In the genomic region with DNA sequence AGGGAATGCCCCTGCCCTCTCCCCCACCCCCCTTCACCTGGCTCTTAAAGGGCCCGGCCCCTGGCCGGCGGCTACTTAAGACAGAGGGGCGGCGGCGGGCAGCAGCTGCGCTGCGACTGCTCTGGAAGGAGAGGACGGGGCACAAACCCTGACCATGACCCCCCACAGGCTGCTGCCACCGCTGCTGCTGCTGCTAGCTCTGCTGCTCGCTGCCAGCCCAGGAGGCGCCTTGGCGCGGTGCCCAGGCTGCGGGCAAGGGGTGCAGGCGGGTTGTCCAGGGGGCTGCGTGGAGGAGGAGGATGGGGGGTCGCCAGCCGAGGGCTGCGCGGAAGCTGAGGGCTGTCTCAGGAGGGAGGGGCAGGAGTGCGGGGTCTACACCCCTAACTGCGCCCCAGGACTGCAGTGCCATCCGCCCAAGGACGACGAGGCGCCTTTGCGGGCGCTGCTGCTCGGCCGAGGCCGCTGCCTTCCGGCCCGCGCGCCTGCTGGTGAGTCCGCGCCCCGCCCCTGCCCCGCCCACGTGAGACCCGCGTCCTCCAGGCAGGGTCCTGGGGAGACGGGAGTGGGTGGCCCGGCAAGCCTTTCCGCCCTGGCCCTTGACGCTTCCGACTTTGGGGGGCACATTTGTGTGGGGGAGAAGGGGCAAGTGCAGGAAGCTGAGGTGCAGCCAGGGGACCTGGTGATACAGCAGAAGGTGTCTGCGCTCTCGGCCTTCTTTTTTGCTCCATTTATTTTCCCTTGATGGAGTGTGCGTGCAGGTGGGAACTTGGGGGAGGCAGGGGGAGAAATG, we compare ENCODE assay signal across 8 cellular contexts. TPM values are rescaled to one million over a fixed set of nuclear protein-coding genes. Genes with fewer than 3 reads are reported as not detected.
DNase-seq lines count a peak whose midpoint lies in the region; ATAC-seq lines count a peak whose summit lies in the region.

Gene IGFBP6, plus strand, starts transcription at position 104 of the 790 bp plus-strand sequence. Its CDS starts 51 bp downstream, at position 155.

- WGBS in ectodermal cell, 2 experiments, result 1% methylated on average over 51 of the region's 51 CpGs

- H3K27ac Mint-ChIP-seq in memory B cell, result no peak within 1 kb of the TSS

- H3K4me3 ChIP-seq in ectodermal cell (ENCODE audit: insufficient read depth, low read depth, low read length), result peak within 1 kb of the TSS; percentile 54

- H3K36me3 Mint-ChIP-seq in memory B cell, result no peaks in the 10 kb centered on the region

- H3K9me3 Mint-ChIP-seq in memory B cell, result no peaks in the 10 kb centered on the region

- peak; percentile 8 to 75 for DNase-seq in SHP77 (lab: John Stamatoyannopoulos, UW)
- DNase-seq in SHP77 treated with DMSO at 0.1 percent for 48 hours (lab: John Stamatoyannopoulos, UW), result no peak
- peak; percentile 58 for DNase-seq in NCI-H146 (lab: John Stamatoyannopoulos, UW)
- DNase-seq in activated CD4-positive, alpha-beta T cell treated with anti-CD3 and anti-CD28 coated beads, Interleukin-2, amount 50 U/mL, for 48 hours, result peak; percentile 72 to 76
- DNase-seq in memory B cell (ENCODE audit: low spot score in 2 of 2), result peak; percentile 38 to 59
- DNase-seq in stimulated activated CD8-positive, alpha-beta memory T cell treated with anti-CD3 and anti-CD28 coated beads, Interleukin-2, amount 100 ng/mL, for 48 hours (ENCODE audit: low read depth in 2 of 2), result peak; percentile 66 to 68

- H3K27ac ChIP-seq in ectodermal cell (ENCODE audit: insufficient read depth, low read depth, low read length, poor library complexity, severe bottlenecking), result no peak within 1 kb of the TSS

- peaks cover 16% of the 10 kb centered on the region for H3K4me1 ChIP-seq in ectodermal cell (ENCODE audit: control insufficient read depth, insufficient read depth, low read length)

- no peaks in the 10 kb centered on the region for H3K9me3 ChIP-seq in ectodermal cell (ENCODE audit: control insufficient read depth, low read length)

- ATAC-seq in memory B cell (ENCODE audit: low read depth) (peak; percentile 76), GM21360 (IDR thresholded peaks at IDR 0.05; ENCODE audit: unreplicated experiment) (no peak)

- no peaks in the 10 kb centered on the region for H3K36me3 ChIP-seq in ectodermal cell (ENCODE audit: control insufficient read depth, insufficient read depth, low read length)

- peak within 1 kb of the TSS; percentile 81 for H3K4me3 Mint-ChIP-seq in memory B cell

- peaks cover 4% of the 10 kb centered on the region for H3K27me3 Mint-ChIP-seq in memory B cell

- H3K4me1 Mint-ChIP-seq in memory B cell, result peaks cover 26% of the 10 kb centered on the region

- peaks cover 37% of the 10 kb centered on the region for H3K27me3 ChIP-seq in ectodermal cell (ENCODE audit: control insufficient read depth, insufficient read depth, low read length, poor library complexity, severe bottlenecking)

RNA-seq across cellular contexts. Expression of gene IGFBP6, which starts in this region (rescaled TPM):
- 2.7 TPM for polyA plus RNA-seq in ectodermal cell (2013, experiment 1 of 4)
- 1.7 TPM for polyA plus RNA-seq in ectodermal cell (2013, experiment 2 of 4)
- polyA plus RNA-seq in ectodermal cell (2013, experiment 3 of 4), result 1.7 TPM
- polyA plus RNA-seq in ectodermal cell (2013, experiment 4 of 4), result 2.8 TPM
